2 cellular contexts compared by ENCODE assay signal in the genomic region with DNA sequence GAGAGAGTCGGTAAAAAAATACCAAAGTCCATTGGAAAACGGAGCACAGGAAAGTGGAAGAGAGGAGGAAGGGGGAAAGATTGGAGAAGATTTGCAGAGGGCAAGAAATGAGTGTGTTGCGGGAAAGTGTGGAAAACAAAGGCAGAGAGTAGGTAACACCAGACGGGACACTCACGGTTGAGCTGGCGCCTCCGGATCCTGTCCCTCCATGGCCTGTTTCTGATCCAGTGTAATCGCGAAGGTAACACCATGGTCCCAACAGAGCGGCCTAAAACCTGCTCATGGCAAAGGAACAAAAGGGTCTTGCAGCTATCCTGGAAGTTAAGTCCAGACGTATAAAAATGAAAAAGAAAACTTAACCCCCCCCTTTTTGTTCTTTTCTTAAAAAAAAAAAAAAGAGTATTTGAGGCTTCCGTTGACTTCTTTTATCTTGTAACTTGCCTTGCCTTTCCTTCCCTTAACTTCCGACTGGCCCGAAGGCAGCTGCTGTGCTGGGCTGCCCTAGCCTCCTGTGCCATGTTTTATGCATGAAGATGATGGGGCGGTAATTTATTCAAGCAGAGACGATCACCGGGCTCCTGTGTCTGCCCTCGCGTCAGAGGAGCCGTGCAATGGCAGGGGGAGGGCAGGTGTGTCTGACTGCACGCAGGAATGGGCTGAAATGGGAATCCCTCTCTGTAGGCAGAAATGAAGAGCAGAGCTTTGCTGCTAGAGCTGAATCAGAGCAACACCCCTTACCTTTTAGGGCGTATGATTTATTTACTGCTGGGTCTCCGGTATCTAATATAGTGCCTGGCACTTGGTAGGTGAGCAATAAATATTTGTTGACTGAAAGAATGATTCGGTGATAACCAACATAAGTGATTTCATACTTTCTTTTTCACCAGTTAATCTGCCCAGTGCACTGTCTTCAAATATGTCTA.
TF ChIP-seq lines count a peak whose summit lies in the region.

No MANE protein-coding gene starts in this region.

TF ChIP-seq in K562, 482 proteins besides CTCF, POLR2A, EP300 and RAD21 (continued from another document):
- TF ChIP-seq ZFP36 (IDR thresholded peaks at IDR 0.05; ENCODE audit: low read depth, low read length, partially characterized antibody), result peak; percentile 3
- TF ChIP-seq, protein P1, sequence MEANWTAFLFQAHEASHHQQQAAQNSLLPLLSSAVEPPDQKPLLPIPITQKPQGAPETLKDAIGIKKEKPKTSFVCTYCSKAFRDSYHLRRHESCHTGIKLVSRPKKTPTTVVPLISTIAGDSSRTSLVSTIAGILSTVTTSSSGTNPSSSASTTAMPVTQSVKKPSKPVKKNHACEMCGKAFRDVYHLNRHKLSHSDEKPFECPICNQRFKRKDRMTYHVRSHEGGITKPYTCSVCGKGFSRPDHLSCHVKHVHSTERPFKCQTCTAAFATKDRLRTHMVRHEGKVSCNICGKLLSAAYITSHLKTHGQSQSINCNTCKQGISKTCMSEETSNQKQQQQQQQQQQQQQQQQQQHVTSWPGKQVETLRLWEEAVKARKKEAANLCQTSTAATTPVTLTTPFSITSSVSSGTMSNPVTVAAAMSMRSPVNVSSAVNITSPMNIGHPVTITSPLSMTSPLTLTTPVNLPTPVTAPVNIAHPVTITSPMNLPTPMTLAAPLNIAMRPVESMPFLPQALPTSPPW (CRISPR knock-in tag; IDR thresholded peaks at IDR 0.05), result 0 out of 2 replicates have a peak, but pooled peaks have one; percentile 14
- no peak for TF ChIP-seq MCM5 (IDR thresholded peaks at IDR 0.05; ENCODE audit: low read depth)
TF ChIP-seq in K562: peak in this region for 3.

TF ChIP-seq in SK-N-SH, 30 proteins besides CTCF, POLR2A, EP300 and RAD21 (continued from another document):
- TF ChIP-seq, protein P2, sequence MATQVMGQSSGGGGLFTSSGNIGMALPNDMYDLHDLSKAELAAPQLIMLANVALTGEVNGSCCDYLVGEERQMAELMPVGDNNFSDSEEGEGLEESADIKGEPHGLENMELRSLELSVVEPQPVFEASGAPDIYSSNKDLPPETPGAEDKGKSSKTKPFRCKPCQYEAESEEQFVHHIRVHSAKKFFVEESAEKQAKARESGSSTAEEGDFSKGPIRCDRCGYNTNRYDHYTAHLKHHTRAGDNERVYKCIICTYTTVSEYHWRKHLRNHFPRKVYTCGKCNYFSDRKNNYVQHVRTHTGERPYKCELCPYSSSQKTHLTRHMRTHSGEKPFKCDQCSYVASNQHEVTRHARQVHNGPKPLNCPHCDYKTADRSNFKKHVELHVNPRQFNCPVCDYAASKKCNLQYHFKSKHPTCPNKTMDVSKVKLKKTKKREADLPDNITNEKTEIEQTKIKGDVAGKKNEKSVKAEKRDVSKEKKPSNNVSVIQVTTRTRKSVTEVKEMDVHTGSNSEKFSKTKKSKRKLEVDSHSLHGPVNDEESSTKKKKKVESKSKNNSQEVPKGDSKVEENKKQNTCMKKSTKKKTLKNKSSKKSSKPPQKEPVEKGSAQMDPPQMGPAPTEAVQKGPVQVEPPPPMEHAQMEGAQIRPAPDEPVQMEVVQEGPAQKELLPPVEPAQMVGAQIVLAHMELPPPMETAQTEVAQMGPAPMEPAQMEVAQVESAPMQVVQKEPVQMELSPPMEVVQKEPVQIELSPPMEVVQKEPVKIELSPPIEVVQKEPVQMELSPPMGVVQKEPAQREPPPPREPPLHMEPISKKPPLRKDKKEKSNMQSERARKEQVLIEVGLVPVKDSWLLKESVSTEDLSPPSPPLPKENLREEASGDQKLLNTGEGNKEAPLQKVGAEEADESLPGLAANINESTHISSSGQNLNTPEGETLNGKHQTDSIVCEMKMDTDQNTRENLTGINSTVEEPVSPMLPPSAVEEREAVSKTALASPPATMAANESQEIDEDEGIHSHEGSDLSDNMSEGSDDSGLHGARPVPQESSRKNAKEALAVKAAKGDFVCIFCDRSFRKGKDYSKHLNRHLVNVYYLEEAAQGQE (IDR thresholded peaks at IDR 0.05; ENCODE audit: low read depth, low read length), result no peak
- TF ChIP-seq RXRA (IDR thresholded peaks at IDR 0.05; ENCODE audit: borderline replicate concordance, low read depth) (no peak), GATA2 (CRISPR knock-in tag; IDR thresholded peaks at IDR 0.05) (no peak), FOXM1 (IDR thresholded peaks at IDR 0.05; ENCODE audit: low read depth) (no peak), GABPA (IDR thresholded peaks at IDR 0.05; ENCODE audit: low read depth) (no peak), YY1 (IDR thresholded peaks at IDR 0.05; ENCODE audit: low read depth) (no peak), MXI1 (IDR thresholded peaks at IDR 0.05; ENCODE audit: low read depth, low read length) (no peak), FOSL2 (IDR thresholded peaks at IDR 0.05; ENCODE audit: borderline replicate concordance, low read depth) (no peak), EZH2phosphoT487 (IDR thresholded peaks at IDR 0.05; ENCODE audit: borderline replicate concordance, low read depth) (no peak), ELF1 (IDR thresholded peaks at IDR 0.05) (no peak)
- TF ChIP-seq, protein P3, sequence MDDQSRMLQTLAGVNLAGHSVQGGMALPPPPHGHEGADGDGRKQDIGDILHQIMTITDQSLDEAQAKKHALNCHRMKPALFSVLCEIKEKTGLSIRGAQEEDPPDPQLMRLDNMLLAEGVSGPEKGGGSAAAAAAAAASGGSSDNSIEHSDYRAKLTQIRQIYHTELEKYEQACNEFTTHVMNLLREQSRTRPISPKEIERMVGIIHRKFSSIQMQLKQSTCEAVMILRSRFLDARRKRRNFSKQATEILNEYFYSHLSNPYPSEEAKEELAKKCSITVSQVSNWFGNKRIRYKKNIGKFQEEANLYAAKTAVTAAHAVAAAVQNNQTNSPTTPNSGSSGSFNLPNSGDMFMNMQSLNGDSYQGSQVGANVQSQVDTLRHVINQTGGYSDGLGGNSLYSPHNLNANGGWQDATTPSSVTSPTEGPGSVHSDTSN (IDR thresholded peaks at IDR 0.05), result no peak
